12 cellular contexts compared by ENCODE assay signal in the genomic region with DNA sequence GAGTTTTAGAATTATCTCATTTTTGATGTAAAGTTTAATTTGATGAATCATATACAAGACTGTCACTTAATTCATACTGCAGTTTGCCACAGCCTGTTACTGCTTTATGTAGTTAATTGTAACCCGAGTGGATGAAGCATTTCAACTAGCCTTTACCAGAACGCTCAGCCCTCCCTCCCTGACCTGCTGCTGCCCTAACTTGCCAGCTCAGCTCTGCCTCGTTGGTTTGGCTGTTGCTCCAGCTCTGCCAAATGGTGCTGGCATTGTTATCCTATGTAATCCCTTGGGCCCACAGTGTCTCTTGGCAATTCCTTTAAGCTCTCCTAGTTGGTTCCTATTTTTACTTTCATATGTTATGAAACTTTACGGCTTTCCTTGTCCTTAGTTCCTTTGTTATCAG.
DNase-seq lines count a peak whose midpoint lies in the region; ATAC-seq lines count a peak whose summit lies in the region.
"Had no signal": no experiment of that assay in that cellular context is flagged by ENCODE, and none has a peak within 500 bp of the region (broad histone marks: within the 10 kb centered on the region; RNA-seq: fewer than 3 reads in every experiment).

No MANE protein-coding gene starts in this region.

- DNase-seq in DMS 273 (lab: John Stamatoyannopoulos, UW; ENCODE audit: unreplicated experiment) = peak; percentile 73
- no peak for DNase-seq in DMS 273 treated with DMSO at 0.1 percent for 48 hours (lab: John Stamatoyannopoulos, UW)
- peak; percentile 17 for DNase-seq in NCI-H526 treated with DMSO at 0.1 percent for 48 hours (lab: John Stamatoyannopoulos, UW)
- peak; percentile 91 for DNase-seq in fibroblast of gingiva (ENCODE audit: low read depth)
- DNase-seq in sciatic nerve (ENCODE audit: low spot score) = no peak
- no peak for DNase-seq in anterior cingulate cortex (lab: John Stamatoyannopoulos, UW)
- no peak for DNase-seq in medulla oblongata (ENCODE audit: extremely low spot score)
- DNase-seq in DMS53 (lab: John Stamatoyannopoulos, UW) = no peak
- DNase-seq: activated T-cell treated with anti-CD3 and anti-CD28 coated beads, Interleukin-2, amount 50 U/mL, for 1 hour; cortex of kidney; hypothalamus; stimulated activated CD4-positive, alpha-beta T cell treated with anti-CD3 and anti-CD28 coated beads, Interleukin-4, amount 100 ng/mL, for 24 hours had no signal

- ATAC-seq in sciatic nerve = peak; percentile 15

- intact Hi-C loops in sciatic nerve (cut with DNase I) = no loop called here

Comparison
In these comparisons a context has a peak if more than half of its experiments do, and no peak if none do; other contexts are left out.
1. DNase-seq: peak in DMS 273 (single experiment), NCI-H526 treated with DMSO at 0.1 percent for 48 hours (single experiment) and fibroblast of gingiva (single experiment); none in DMS 273 treated with DMSO at 0.1 percent for 48 hours (single experiment), sciatic nerve (single experiment), anterior cingulate cortex (0 of 58), medulla oblongata (single experiment) and DMS53 (single experiment).